Comparison of ENCODE assay signal across 8 cellular contexts in genomic region chr16:30065112-30065942, GRCh38. TPM values are rescaled to one million over a fixed set of nuclear protein-coding genes. Genes with fewer than 3 reads are reported as not detected.
A peak's percentile ranks its signal among the peaks of the same experiment; 100 is the strongest.
DNase-seq lines count a peak whose midpoint lies in the region; ATAC-seq and TF ChIP-seq lines count a peak whose summit lies in the region.

TSS of gene ALDOA (plus strand) at chr16:30065760. CDS start at chr16:30066898, 1,138 bp downstream.

- H3K4me1 ChIP-seq in KMS-11 (ENCODE audit: low read depth, poor library complexity, severe bottlenecking) (peaks cover 45% of the 10 kb centered on the region), Peyer's patch (peaks cover 0 to 44% (median 12%) of the 10 kb centered on the region in 4 donors)

- H2AFZ ChIP-seq in KMS-11 (ENCODE audit: low read depth) = peak within 1 kb of the TSS; percentile 74; the same call in 1 of the 2 replicates

- peak; percentile 98 for DNase-seq in DMS53 (lab: John Stamatoyannopoulos, UW)
- DNase-seq in Peyer's patch = peak; percentile 96 to 99 (median 98)
- DNase-seq in activated T-cell treated with anti-CD3 and anti-CD28 coated beads, Interleukin-2, amount 50 U/mL, for 48 hours = peak; percentile 97 to 98
- peak; percentile 98 for DNase-seq in myocyte (ENCODE audit: low read depth)
- peak; percentile 95 to 96 for DNase-seq in stimulated activated CD8-positive, alpha-beta memory T cell treated with anti-CD3 and anti-CD28 coated beads, Interleukin-7, amount 100 ng/mL, for 48 hours (ENCODE audit: extremely low read depth in 1 of 2, low read depth in 1 of 2)

- H3K4me2 ChIP-seq in KMS-11 = peak within 1 kb of the TSS; percentile 97

- H3K36me3 ChIP-seq in KMS-11 (ENCODE audit: insufficient read depth) = peaks cover 22% of the 10 kb centered on the region; the same call in 1 of the 2 replicates
- peaks cover 0 to 34% (median 0%) of the 10 kb centered on the region in 3 donors for H3K36me3 ChIP-seq in Peyer's patch

- H4K20me1 ChIP-seq in KMS-11 (ENCODE audit: insufficient read depth) = peaks cover 7% of the 10 kb centered on the region; the same call in 1 of the 2 replicates

- H3K9me3 ChIP-seq in Peyer's patch = no peaks in the 10 kb centered on the region

- peaks cover 41% of the 10 kb centered on the region for H3K79me2 ChIP-seq in KMS-11 (ENCODE audit: insufficient read depth, low read depth)

- no peaks in the 10 kb centered on the region for H3K27me3 ChIP-seq in KMS-11 (ENCODE audit: insufficient read depth, low read depth)
- no peaks in the 10 kb centered on the region for H3K27me3 ChIP-seq in Peyer's patch

- peak within 1 kb of the TSS; percentile 85 for H3K9ac ChIP-seq in KMS-11

- H3K4me3 ChIP-seq in KMS-11 (IDR thresholded peaks at IDR 0.05; ENCODE audit: insufficient read depth, low read depth, low read length) = peak within 1 kb of the TSS; percentile 29
- H3K4me3 ChIP-seq in Peyer's patch = peak within 1 kb of the TSS; percentile 87 to 99 (median 95)

- no peak for TF ChIP-seq CTCF in KMS-11 (conservative IDR thresholded peaks at IDR 0.05; ENCODE audit: low read depth, low read length)
- peak in 2 of 6 experiments; percentile 22 to 23 for TF ChIP-seq CTCF in Peyer's patch (IDR thresholded peaks at IDR 0.05)

- H3K27ac ChIP-seq in KMS-11 (peak within 1 kb of the TSS; percentile 95), Peyer's patch (peak within 1 kb of the TSS; percentile 97 to 99 (median 98))

- TF ChIP-seq POLR2A in Peyer's patch (IDR thresholded peaks at IDR 0.05) = peak; percentile 97 to 98

- ATAC-seq in GM21723 (IDR thresholded peaks at IDR 0.05; ENCODE audit: unreplicated experiment) = peak; percentile 77
- peak; percentile 89 for ATAC-seq in esophagus mucosa

RNA-seq across cellular contexts. Expression of gene ALDOA, which starts in this region (rescaled TPM):
- total RNA-seq in Peyer's patch = 1,000 to 10,000 TPM in 1 of 4 donors, 100 to 1,000 TPM in 3; 427 to 1,063 (median 887) TPM
- total RNA-seq in esophagus mucosa = 1,863 TPM
- total RNA-seq in myocyte = 2,927 and 3,693 TPM in 2 replicates
- polyA plus RNA-seq in myocyte (2012) = 2,123 TPM

Comparison
In these comparisons a context has a peak if more than half of its experiments do, and no peak if none do; other contexts are left out.
1. Peak in every context shown above with its lines: DNase-seq, ATAC-seq, H3K4me3 ChIP-seq and H3K27ac ChIP-seq.